Comparison of ENCODE assay signal across 15 cellular contexts in the genomic region with DNA sequence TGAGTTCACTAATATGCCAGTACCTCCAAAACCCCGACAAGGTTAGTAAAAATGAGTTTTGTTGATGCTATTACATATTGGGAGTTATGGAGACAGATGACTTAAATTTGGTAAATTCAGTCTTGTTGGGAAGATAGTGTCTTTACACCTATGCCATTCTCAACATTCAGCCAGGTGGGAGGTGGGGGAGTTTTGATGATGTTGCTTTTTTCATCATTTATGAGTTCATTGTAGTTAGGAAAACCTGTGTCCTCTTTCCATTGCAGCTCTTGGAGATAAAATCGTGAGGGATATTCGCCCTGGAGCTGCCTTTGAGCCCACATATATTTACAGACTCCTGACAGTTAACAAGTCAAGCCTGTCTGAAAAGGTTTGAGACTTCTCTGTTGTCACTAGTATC. TPM values are rescaled to one million over a fixed set of nuclear protein-coding genes. Genes with fewer than 3 reads are reported as not detected.
"Had no signal": no experiment of that assay in that cellular context is flagged by ENCODE, and none has a peak within 500 bp of the region (broad histone marks: within the 10 kb centered on the region; RNA-seq: fewer than 3 reads in every experiment).

No MANE protein-coding gene starts in this region.

- H3K27ac Mint-ChIP-seq: endodermal cell, nephron progenitor cell had no signal

- H3K4me3 Mint-ChIP-seq: activated CD4-positive, alpha-beta T cell treated with anti-CD3 and anti-CD28 coated beads, Interleukin-2, amount 10 ng/mL, durations not matched to agents 7 days and 5 days; activated CD8-positive, alpha-beta T cell treated with anti-CD3 and anti-CD28 coated beads, Interleukin-2, amount 10 ng/mL, durations not matched to agents 7 days and 5 days; endodermal cell; nephron progenitor cell had no signal

- H3K27me3 ChIP-seq: body of pancreas, tibial nerve, vagina had no signal

- ATAC-seq: body of pancreas; lower lobe of right lung; stimulated activated naive CD8-positive, alpha-beta T cell treated with anti-CD3 and anti-CD28 coated beads, Interleukin-15, Interleukin-2, amounts not matched to agents 100 U/mL and 50 U/mL, for 24 hours had no signal

- H3K4me1 Mint-ChIP-seq: endodermal cell had no signal

- H3K27me3 Mint-ChIP-seq: activated CD4-positive, alpha-beta T cell treated with anti-CD3 and anti-CD28 coated beads, Interleukin-2, amount 10 ng/mL, durations not matched to agents 7 days and 5 days had no signal

- H3K9me3 ChIP-seq: body of pancreas, lower lobe of right lung, tibial nerve, vagina had no signal

- H3K27ac ChIP-seq: body of pancreas, lower lobe of right lung, tibial nerve, vagina had no signal

- H3K9me3 Mint-ChIP-seq: activated CD4-positive, alpha-beta T cell treated with anti-CD3 and anti-CD28 coated beads, Interleukin-2, amount 10 ng/mL, durations not matched to agents 7 days and 5 days; endodermal cell; nephron progenitor cell had no signal

- H3K4me3 ChIP-seq: body of pancreas, lower lobe of right lung, tibial nerve, vagina had no signal

- DNase-seq: activated CD4-positive, alpha-beta T cell treated with anti-CD3 and anti-CD28 coated beads, Interleukin-2, amount 10 ng/mL, durations not matched to agents 7 days and 5 days; activated CD8-positive, alpha-beta T cell treated with anti-CD3 and anti-CD28 coated beads, Interleukin-2, amount 10 ng/mL, durations not matched to agents 7 days and 5 days; activated gamma-delta T cell treated with Interleukin-2 at 50 U/mL for 16 hours; body of pancreas; endodermal cell; foreskin melanocyte; glutamatergic neuron; hippocampal formation; lower lobe of right lung; nephron progenitor cell; retina; stimulated activated naive CD8-positive, alpha-beta T cell treated with anti-CD3 and anti-CD28 coated beads, Interleukin-15, Interleukin-2, amounts not matched to agents 100 U/mL and 50 U/mL, for 24 hours; T1000 had no signal

RNA-seq across cellular contexts. Expression of gene CRISPLD2, which starts 59.9 kb away (rescaled TPM):
- total RNA-seq: activated CD8-positive, alpha-beta T cell treated with anti-CD3 and anti-CD28 coated beads, Interleukin-2, amount 10 ng/mL, durations not matched to agents 7 days and 5 days had no signal
